Comparison of ENCODE assay signal across 1 cellular context in genomic region chr21:44868707-44869106, GRCh38.
A peak's percentile ranks its signal among the peaks of the same experiment; 100 is the strongest.
TF ChIP-seq lines count a peak whose summit lies in the region.

No MANE protein-coding gene starts in this region.

TF ChIP-seq in K562, 482 proteins besides CTCF, POLR2A, EP300 and RAD21 (continued from another document):
- no peak for TF ChIP-seq RERE (CRISPR knock-in tag; IDR thresholded peaks at IDR 0.05; ENCODE audit: borderline replicate concordance)
- no peak for TF ChIP-seq BRD9 (IDR thresholded peaks at IDR 0.05; ENCODE audit: low read depth, partially characterized antibody)
- 0 out of 2 replicates have a peak, but pooled peaks have one; percentile 15 for TF ChIP-seq ARID1B (IDR thresholded peaks at IDR 0.05)
- no peak for TF ChIP-seq ZNF274 (IDR thresholded peaks at IDR 0.05; ENCODE audit: borderline replicate concordance, low read depth, low read length)
- no peak for TF ChIP-seq HMGXB4 (CRISPR knock-in tag; IDR thresholded peaks at IDR 0.05)
- no peak for TF ChIP-seq UBTF (IDR thresholded peaks at IDR 0.05; ENCODE audit: borderline replicate concordance in 1 of 2, low read depth in 2 of 2, low read length in 2 of 2)
